2 cellular contexts compared by ENCODE assay signal in the genomic region with DNA sequence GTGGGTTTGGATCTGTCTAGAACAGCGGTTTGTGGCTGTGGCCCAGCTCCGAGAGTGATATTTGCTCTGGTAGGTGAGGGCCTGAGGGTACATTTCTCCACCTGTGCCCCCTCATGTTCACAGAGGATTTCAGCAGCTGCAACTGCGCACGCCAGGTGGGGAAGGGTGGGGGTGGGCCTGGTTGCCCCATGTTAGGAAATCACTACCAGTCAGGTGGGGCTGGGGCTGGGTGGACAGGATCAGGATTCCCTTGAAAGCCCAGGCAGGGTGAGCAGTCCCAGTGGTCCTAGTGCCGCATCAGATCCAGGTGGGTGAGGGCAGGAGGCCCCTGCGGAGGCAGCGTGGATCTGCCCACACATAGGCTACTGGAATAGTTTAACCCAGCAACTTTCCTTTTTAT.
TF ChIP-seq lines count a peak whose summit lies in the region.

No MANE protein-coding gene starts in this region.

TF ChIP-seq in GM23338, 12 proteins besides CTCF, POLR2A, EP300 and RAD21 (continued from another document):
- TF ChIP-seq REST (IDR thresholded peaks at IDR 0.05; ENCODE audit: unreplicated experiment) = no peak
- TF ChIP-seq, protein P1, sequence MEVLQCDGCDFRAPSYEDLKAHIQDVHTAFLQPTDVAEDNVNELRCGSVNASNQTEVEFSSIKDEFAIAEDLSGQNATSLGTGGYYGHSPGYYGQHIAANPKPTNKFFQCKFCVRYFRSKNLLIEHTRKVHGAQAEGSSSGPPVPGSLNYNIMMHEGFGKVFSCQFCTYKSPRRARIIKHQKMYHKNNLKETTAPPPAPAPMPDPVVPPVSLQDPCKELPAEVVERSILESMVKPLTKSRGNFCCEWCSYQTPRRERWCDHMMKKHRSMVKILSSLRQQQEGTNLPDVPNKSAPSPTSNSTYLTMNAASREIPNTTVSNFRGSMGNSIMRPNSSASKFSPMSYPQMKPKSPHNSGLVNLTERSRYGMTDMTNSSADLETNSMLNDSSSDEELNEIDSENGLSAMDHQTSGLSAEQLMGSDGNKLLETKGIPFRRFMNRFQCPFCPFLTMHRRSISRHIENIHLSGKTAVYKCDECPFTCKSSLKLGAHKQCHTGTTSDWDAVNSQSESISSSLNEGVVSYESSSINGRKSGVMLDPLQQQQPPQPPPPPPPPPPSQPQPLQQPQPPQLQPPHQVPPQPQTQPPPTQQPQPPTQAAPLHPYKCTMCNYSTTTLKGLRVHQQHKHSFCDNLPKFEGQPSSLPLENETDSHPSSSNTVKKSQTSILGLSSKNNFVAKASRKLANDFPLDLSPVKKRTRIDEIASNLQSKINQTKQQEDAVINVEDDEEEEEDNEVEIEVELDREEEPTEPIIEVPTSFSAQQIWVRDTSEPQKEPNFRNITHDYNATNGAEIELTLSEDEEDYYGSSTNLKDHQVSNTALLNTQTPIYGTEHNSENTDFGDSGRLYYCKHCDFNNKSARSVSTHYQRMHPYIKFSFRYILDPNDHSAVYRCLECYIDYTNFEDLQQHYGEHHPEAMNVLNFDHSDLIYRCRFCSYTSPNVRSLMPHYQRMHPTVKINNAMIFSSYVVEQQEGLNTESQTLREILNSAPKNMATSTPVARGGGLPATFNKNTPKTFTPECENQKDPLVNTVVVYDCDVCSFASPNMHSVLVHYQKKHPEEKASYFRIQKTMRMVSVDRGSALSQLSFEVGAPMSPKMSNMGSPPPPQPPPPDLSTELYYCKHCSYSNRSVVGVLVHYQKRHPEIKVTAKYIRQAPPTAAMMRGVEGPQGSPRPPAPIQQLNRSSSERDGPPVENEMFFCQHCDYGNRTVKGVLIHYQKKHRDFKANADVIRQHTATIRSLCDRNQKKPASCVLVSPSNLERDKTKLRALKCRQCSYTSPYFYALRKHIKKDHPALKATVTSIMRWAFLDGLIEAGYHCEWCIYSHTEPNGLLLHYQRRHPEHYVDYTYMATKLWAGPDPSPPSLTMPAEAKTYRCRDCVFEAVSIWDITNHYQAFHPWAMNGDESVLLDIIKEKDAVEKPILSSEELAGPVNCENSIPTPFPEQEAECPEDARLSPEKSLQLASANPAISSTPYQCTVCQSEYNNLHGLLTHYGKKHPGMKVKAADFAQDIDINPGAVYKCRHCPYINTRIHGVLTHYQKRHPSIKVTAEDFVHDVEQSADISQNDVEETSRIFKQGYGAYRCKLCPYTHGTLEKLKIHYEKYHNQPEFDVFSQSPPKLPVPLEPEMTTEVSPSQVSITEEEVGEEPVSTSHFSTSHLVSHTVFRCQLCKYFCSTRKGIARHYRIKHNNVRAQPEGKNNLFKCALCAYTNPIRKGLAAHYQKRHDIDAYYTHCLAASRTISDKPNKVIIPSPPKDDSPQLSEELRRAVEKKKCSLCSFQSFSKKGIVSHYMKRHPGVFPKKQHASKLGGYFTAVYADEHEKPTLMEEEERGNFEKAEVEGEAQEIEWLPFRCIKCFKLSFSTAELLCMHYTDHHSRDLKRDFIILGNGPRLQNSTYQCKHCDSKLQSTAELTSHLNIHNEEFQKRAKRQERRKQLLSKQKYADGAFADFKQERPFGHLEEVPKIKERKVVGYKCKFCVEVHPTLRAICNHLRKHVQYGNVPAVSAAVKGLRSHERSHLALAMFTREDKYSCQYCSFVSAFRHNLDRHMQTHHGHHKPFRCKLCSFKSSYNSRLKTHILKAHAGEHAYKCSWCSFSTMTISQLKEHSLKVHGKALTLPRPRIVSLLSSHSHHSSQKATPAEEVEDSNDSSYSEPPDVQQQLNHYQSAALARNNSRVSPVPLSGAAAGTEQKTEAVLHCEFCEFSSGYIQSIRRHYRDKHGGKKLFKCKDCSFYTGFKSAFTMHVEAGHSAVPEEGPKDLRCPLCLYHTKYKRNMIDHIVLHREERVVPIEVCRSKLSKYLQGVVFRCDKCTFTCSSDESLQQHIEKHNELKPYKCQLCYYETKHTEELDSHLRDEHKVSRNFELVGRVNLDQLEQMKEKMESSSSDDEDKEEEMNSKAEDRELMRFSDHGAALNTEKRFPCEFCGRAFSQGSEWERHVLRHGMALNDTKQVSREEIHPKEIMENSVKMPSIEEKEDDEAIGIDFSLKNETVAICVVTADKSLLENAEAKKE (CRISPR knock-in tag; IDR thresholded peaks at IDR 0.05) = no peak
- no peak for TF ChIP-seq EZH2 (IDR thresholded peaks at IDR 0.05; ENCODE audit: low read depth, unreplicated experiment)
- no peak for TF ChIP-seq CREB1 (CRISPR knock-in tag; IDR thresholded peaks at IDR 0.05; ENCODE audit: low read depth)
- TF ChIP-seq STAT1 (IDR thresholded peaks at IDR 0.05; ENCODE audit: unreplicated experiment) = no peak
- no peak for TF ChIP-seq JUNB (IDR thresholded peaks at IDR 0.05; ENCODE audit: unreplicated experiment)

TF ChIP-seq in WTC11, 78 proteins besides CTCF, POLR2A, EP300 and RAD21 (continued from another document):
- TF ChIP-seq, protein P2, sequence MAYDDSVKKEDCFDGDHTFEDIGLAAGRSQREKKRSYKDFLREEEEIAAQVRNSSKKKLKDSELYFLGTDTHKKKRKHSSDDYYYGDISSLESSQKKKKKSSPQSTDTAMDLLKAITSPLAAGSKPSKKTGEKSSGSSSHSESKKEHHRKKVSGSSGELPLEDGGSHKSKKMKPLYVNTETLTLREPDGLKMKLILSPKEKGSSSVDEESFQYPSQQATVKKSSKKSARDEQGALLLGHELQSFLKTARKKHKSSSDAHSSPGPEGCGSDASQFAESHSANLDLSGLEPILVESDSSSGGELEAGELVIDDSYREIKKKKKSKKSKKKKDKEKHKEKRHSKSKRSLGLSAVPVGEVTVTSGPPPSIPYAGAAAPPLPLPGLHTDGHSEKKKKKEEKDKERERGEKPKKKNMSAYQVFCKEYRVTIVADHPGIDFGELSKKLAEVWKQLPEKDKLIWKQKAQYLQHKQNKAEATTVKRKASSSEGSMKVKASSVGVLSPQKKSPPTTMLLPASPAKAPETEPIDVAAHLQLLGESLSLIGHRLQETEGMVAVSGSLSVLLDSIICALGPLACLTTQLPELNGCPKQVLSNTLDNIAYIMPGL (CRISPR knock-in tag; IDR thresholded peaks at IDR 0.05) = no peak
- TF ChIP-seq, protein P3, sequence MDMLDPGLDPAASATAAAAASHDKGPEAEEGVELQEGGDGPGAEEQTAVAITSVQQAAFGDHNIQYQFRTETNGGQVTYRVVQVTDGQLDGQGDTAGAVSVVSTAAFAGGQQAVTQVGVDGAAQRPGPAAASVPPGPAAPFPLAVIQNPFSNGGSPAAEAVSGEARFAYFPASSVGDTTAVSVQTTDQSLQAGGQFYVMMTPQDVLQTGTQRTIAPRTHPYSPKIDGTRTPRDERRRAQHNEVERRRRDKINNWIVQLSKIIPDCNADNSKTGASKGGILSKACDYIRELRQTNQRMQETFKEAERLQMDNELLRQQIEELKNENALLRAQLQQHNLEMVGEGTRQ (CRISPR knock-in tag; IDR thresholded peaks at IDR 0.05) = no peak
- TF ChIP-seq, protein P4, sequence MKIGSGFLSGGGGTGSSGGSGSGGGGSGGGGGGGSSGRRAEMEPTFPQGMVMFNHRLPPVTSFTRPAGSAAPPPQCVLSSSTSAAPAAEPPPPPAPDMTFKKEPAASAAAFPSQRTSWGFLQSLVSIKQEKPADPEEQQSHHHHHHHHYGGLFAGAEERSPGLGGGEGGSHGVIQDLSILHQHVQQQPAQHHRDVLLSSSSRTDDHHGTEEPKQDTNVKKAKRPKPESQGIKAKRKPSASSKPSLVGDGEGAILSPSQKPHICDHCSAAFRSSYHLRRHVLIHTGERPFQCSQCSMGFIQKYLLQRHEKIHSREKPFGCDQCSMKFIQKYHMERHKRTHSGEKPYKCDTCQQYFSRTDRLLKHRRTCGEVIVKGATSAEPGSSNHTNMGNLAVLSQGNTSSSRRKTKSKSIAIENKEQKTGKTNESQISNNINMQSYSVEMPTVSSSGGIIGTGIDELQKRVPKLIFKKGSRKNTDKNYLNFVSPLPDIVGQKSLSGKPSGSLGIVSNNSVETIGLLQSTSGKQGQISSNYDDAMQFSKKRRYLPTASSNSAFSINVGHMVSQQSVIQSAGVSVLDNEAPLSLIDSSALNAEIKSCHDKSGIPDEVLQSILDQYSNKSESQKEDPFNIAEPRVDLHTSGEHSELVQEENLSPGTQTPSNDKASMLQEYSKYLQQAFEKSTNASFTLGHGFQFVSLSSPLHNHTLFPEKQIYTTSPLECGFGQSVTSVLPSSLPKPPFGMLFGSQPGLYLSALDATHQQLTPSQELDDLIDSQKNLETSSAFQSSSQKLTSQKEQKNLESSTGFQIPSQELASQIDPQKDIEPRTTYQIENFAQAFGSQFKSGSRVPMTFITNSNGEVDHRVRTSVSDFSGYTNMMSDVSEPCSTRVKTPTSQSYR (CRISPR knock-in tag; IDR thresholded peaks at IDR 0.05) = no peak
- TF ChIP-seq ZNF416 (CRISPR knock-in tag; IDR thresholded peaks at IDR 0.05) (no peak), IRF2 (CRISPR knock-in tag; IDR thresholded peaks at IDR 0.05; ENCODE audit: borderline replicate concordance, low read depth) (no peak), ATF1 (CRISPR knock-in tag; IDR thresholded peaks at IDR 0.05) (no peak), NR1H2 (CRISPR knock-in tag; IDR thresholded peaks at IDR 0.05) (no peak), SP1 (CRISPR knock-in tag; conservative IDR thresholded peaks at IDR 0.05) (no peak), ZNF138 (CRISPR knock-in tag; conservative IDR thresholded peaks at IDR 0.05) (no peak), HMGA2 (CRISPR knock-in tag; IDR thresholded peaks at IDR 0.05) (no peak), CBFB (CRISPR knock-in tag; IDR thresholded peaks at IDR 0.05; ENCODE audit: low read depth) (no peak), NFYB (CRISPR knock-in tag; conservative IDR thresholded peaks at IDR 0.05; ENCODE audit: low read depth) (no peak)
